Comparison of ENCODE assay signal across 12 cellular contexts in the genomic region with DNA sequence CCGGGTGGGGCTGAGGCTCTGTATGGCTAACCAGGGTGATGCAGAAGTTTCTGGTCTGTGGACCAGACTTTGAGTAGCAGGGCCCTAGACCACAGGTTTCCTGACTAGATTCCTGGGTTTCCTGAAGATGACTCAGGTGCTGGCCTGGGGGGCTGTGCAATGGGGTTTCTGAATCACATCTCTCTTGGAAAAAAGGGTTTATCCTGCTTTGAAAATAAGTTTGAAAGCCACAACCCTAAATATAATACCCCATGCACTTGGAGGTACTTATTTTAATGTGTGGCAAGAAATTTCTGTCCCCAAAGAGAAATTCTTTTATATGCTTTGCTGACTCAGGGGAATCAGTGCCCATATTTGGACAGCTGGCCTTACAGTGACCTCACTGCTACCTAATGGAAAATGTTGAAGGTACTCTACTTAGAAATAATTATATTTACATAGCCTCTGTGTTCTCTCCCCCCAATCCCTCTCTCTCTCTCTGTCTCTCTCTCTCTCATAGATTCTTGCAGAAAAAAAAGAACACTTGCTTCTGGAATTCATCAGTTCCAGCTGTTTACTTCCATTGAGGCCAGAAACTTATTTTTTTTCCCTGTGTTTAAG.
A peak's percentile ranks its signal among the peaks of the same experiment; 100 is the strongest.
DNase-seq lines count a peak whose midpoint lies in the region; ATAC-seq and TF ChIP-seq lines count a peak whose summit lies in the region.
"Had no signal": no experiment of that assay in that cellular context is flagged by ENCODE, and none has a peak within 500 bp of the region (broad histone marks: within the 10 kb centered on the region; RNA-seq: fewer than 3 reads in every experiment).

No MANE protein-coding gene starts in this region.

- CTCF ChIA-PET in activated CD8-positive, alpha-beta memory T cell treated with anti-CD3 and anti-CD28 coated beads, Interleukin-2, amount 10 ng/mL, durations not matched to agents 7 days and 5 days (lab: Charles Lee): no interaction called here
- CTCF ChIA-PET in RWPE1 (lab: Yijun Ruan, JAX): no interaction called here

- H4K20me1 ChIP-seq in neural progenitor cell (ENCODE audit: low read depth): no peaks in the 10 kb centered on the region

- H3K4me1 Mint-ChIP-seq in activated CD8-positive, alpha-beta memory T cell treated with anti-CD3 and anti-CD28 coated beads, Interleukin-2, amount 10 ng/mL, durations not matched to agents 7 days and 5 days: peaks cover 31% of the 10 kb centered on the region
- H3K4me1 Mint-ChIP-seq in type B pancreatic cell (ENCODE audit: unreplicated experiment) (peaks cover 48% of the 10 kb centered on the region), neural progenitor cell (peaks cover 40% of the 10 kb centered on the region)

- H3K4me1 ChIP-seq in neural progenitor cell: peaks cover 12% of the 10 kb centered on the region

- no peaks in the 10 kb centered on the region for H3K27me3 Mint-ChIP-seq in activated CD8-positive, alpha-beta memory T cell treated with anti-CD3 and anti-CD28 coated beads, Interleukin-2, amount 10 ng/mL, durations not matched to agents 7 days and 5 days
- H3K27me3 Mint-ChIP-seq in type B pancreatic cell (no peaks in the 10 kb centered on the region), neural progenitor cell (ENCODE audit: insufficient read depth, low read depth) (peaks cover 6% of the 10 kb centered on the region)

- no peaks in the 10 kb centered on the region for H3K9me3 ChIP-seq in neural progenitor cell (ENCODE audit: low read depth)
- H3K9me3 ChIP-seq: right atrium auricular region had no signal

- no peaks in the 10 kb centered on the region for H3K36me3 Mint-ChIP-seq in activated CD8-positive, alpha-beta memory T cell treated with anti-CD3 and anti-CD28 coated beads, Interleukin-2, amount 10 ng/mL, durations not matched to agents 7 days and 5 days
- H3K36me3 Mint-ChIP-seq in type B pancreatic cell (no peaks in the 10 kb centered on the region), neural progenitor cell (no peaks in the 10 kb centered on the region)
- H3K36me3 Mint-ChIP-seq: CD4-positive, CD25-positive, alpha-beta regulatory T cell had no signal

- no peak overlapping the region for H3K4me2 ChIP-seq in neural progenitor cell

- H3K4me3 ChIP-seq in fibroblast of pulmonary artery (replicated peaks; ENCODE audit: low read depth, low read length) (no peak overlapping the region), neural progenitor cell (no peak overlapping the region)
- H3K4me3 ChIP-seq: coronary artery, right atrium auricular region had no signal

- no peaks in the 10 kb centered on the region for H3K36me3 ChIP-seq in neural progenitor cell
- H3K36me3 ChIP-seq: right atrium auricular region had no signal

- TF ChIP-seq CTCF in RWPE1 (conservative IDR thresholded peaks at IDR 0.05; ENCODE audit: low read depth): no peak
- no peak for TF ChIP-seq CTCF in fibroblast of pulmonary artery (IDR thresholded peaks at IDR 0.05; ENCODE audit: low read length, missing control alignments)
- no peak for TF ChIP-seq CTCF in type B pancreatic cell (conservative IDR thresholded peaks at IDR 0.05)
- no peak for TF ChIP-seq CTCF in GM13977 (IDR thresholded peaks at IDR 0.05; ENCODE audit: extremely low read depth, insufficient read depth, missing control alignments)
- no peak for TF ChIP-seq CTCF in neural progenitor cell (IDR thresholded peaks at IDR 0.05)

- H3K9ac ChIP-seq in neural progenitor cell: no peak overlapping the region

- POLR2A ChIA-PET in RWPE1 (lab: Yijun Ruan, JAX; ENCODE audit: low non-redundant PET): no interaction called here

- no peaks in the 10 kb centered on the region for H3K9me3 Mint-ChIP-seq in activated CD8-positive, alpha-beta memory T cell treated with anti-CD3 and anti-CD28 coated beads, Interleukin-2, amount 10 ng/mL, durations not matched to agents 7 days and 5 days (ENCODE audit: low read depth)
- H3K9me3 Mint-ChIP-seq in type B pancreatic cell (no peaks in the 10 kb centered on the region), neural progenitor cell (no peaks in the 10 kb centered on the region)
- H3K9me3 Mint-ChIP-seq: CD4-positive, CD25-positive, alpha-beta regulatory T cell had no signal

- no peaks in the 10 kb centered on the region for H3K79me2 ChIP-seq in neural progenitor cell (ENCODE audit: low read depth)

- DNase-seq in activated CD8-positive, alpha-beta memory T cell treated with anti-CD3 and anti-CD28 coated beads, Interleukin-2, amount 10 ng/mL, durations not matched to agents 7 days and 5 days: no peak
- DNase-seq in activated CD8-positive, alpha-beta memory T cell treated with anti-CD3 and anti-CD28 coated beads for 24 hours: no peak
- DNase-seq in RWPE1 (ENCODE audit: low spot score) (peak; percentile 45), fibroblast of pulmonary artery (ENCODE audit: low read depth) (peak; percentile 64), type B pancreatic cell (ENCODE audit: extremely low spot score, unreplicated experiment) (no peak), GM13977 (ENCODE audit: low spot score) (no peak), neural progenitor cell (ENCODE audit: low spot score) (no peak)
- DNase-seq: CD4-positive, CD25-positive, alpha-beta regulatory T cell; SIG-M5 had no signal

- in situ Hi-C loops in GM13977 (cut with MboI; ENCODE audit: low pct_unique_long_range_greater_than_20kb, low sequenced_read_pairs, unreplicated experiment): no loop called here

- H2AFZ ChIP-seq in neural progenitor cell (replicated peaks): no peak overlapping the region

- H3K27ac Mint-ChIP-seq in activated CD8-positive, alpha-beta memory T cell treated with anti-CD3 and anti-CD28 coated beads, Interleukin-2, amount 10 ng/mL, durations not matched to agents 7 days and 5 days: no peak overlapping the region
- H3K27ac Mint-ChIP-seq in type B pancreatic cell: peak overlapping the region; percentile 38
- H3K27ac Mint-ChIP-seq in neural progenitor cell: no peak overlapping the region

- H3K4me3 Mint-ChIP-seq in activated CD8-positive, alpha-beta memory T cell treated with anti-CD3 and anti-CD28 coated beads, Interleukin-2, amount 10 ng/mL, durations not matched to agents 7 days and 5 days: no peak overlapping the region
- H3K4me3 Mint-ChIP-seq in type B pancreatic cell (peak overlapping the region; percentile 53), neural progenitor cell (no peak overlapping the region)
- H3K4me3 Mint-ChIP-seq: CD4-positive, CD25-positive, alpha-beta regulatory T cell had no signal

- H3F3A ChIP-seq in neural progenitor cell (ENCODE audit: low read depth): peaks cover 5% of the 10 kb centered on the region

- H3K27me3 ChIP-seq in neural progenitor cell: no peaks in the 10 kb centered on the region
- H3K27me3 ChIP-seq: right atrium auricular region had no signal

- peak; percentile 20 for ATAC-seq in activated CD8-positive, alpha-beta memory T cell treated with anti-CD3 and anti-CD28 coated beads, Interleukin-2, amount 10 ng/mL, durations not matched to agents 7 days and 5 days
- ATAC-seq in GM21528 (IDR thresholded peaks at IDR 0.05; ENCODE audit: low FRiP score, unreplicated experiment): no peak

- H3K27ac ChIP-seq in RWPE1 (no peak overlapping the region), neural progenitor cell (no peak overlapping the region)

Comparison
In these comparisons a context has a peak if more than half of its experiments do, and no peak if none do; other contexts are left out.
1. DNase-seq: peak in RWPE1 (single experiment) and fibroblast of pulmonary artery (single experiment); none in activated CD8-positive, alpha-beta memory T cell treated with anti-CD3 and anti-CD28 coated beads, Interleukin-2, amount 10 ng/mL, durations not matched to agents 7 days and 5 days (single experiment), activated CD8-positive, alpha-beta memory T cell treated with anti-CD3 and anti-CD28 coated beads for 24 hours (single experiment), type B pancreatic cell (single experiment), GM13977 (single experiment) and neural progenitor cell (single experiment).